Comparison of ENCODE assay signal across 8 cellular contexts in genomic region chr5:162209005-162209605, GRCh38.
DNase-seq lines count a peak whose midpoint lies in the region; ATAC-seq and TF ChIP-seq lines count a peak whose summit lies in the region.

No MANE protein-coding gene starts in this region.

- H3K27me3 ChIP-seq in HL-60 (ENCODE audit: insufficient read depth, poor library complexity, severe bottlenecking) (peaks cover 2% of the 10 kb centered on the region), SU-DHL-6 (ENCODE audit: low read length) (no peaks in the 10 kb centered on the region), iPS DF 6.9 (ENCODE audit: control insufficient read depth, insufficient read depth, low read length) (no peaks in the 10 kb centered on the region)

- intact Hi-C loops in activated CD4-positive, alpha-beta T cell treated with anti-CD3 and anti-CD28 coated beads, Interleukin-2, amount 10 ng/mL, durations not matched to agents 24 days and 14 days (cut with micrococcal nuclease): no loop called here
- intact Hi-C loops in activated T-helper 1 cell treated with anti-CD3 and anti-CD28 coated beads, Interleukin-12 subunit alpha, Interleukin-12 subunit beta, Interleukin-2, Interleukin-4 antibody, amounts not matched to agents 30 ng/mL and 10 ng/mL and 1 ng/mL, durations not matched to agents 14 hours and 24 hours and 36 hours (cut with micrococcal nuclease): loop anchor here (5.0 kb wide), 1 partner anchor 1138 kb away; no protein-coding TSS in a partner anchor

- no peak overlapping the region for H3K9ac ChIP-seq in SU-DHL-6 (ENCODE audit: low read length)

- no CpG with 5 or more reads among the region's 5 CpGs for WGBS in iPS DF 6.9 (ENCODE audit: insufficient coverage, insufficient read length)

- peak; percentile 97 for ATAC-seq in GM21619 (IDR thresholded peaks at IDR 0.05; ENCODE audit: unreplicated experiment)

- no peaks in the 10 kb centered on the region for H3K36me3 Mint-ChIP-seq in activated CD4-positive, alpha-beta T cell treated with anti-CD3 and anti-CD28 coated beads, Interleukin-2, amount 10 ng/mL, durations not matched to agents 24 days and 14 days (ENCODE audit: low read depth)
- no peaks in the 10 kb centered on the region for H3K36me3 Mint-ChIP-seq in type B pancreatic cell
- H3K36me3 Mint-ChIP-seq in activated T-helper 1 cell treated with anti-CD3 and anti-CD28 coated beads, Interleukin-12 subunit alpha, Interleukin-12 subunit beta, Interleukin-2, Interleukin-4 antibody, amounts not matched to agents 30 ng/mL and 10 ng/mL and 1 ng/mL, durations not matched to agents 14 hours and 24 hours and 36 hours (ENCODE audit: low read depth): no peaks in the 10 kb centered on the region

- no peaks in the 10 kb centered on the region for H3K36me3 ChIP-seq in SU-DHL-6 (ENCODE audit: low read length)
- no peaks in the 10 kb centered on the region for H3K36me3 ChIP-seq in iPS DF 6.9 (ENCODE audit: control insufficient read depth, insufficient read depth, low read length)

- no peaks in the 10 kb centered on the region for H3K79me2 ChIP-seq in SU-DHL-6 (ENCODE audit: insufficient read depth, low read length)

- H2AFZ ChIP-seq in SU-DHL-6 (ENCODE audit: low read depth, low read length, severe bottlenecking): no peak overlapping the region

- TF ChIP-seq CTCF in HL-60 (IDR thresholded peaks at IDR 0.05; ENCODE audit: insufficient read depth, low read length) (peak; percentile 18), SU-DHL-6 (IDR thresholded peaks at IDR 0.05; ENCODE audit: insufficient read depth, low read length, poor library complexity, severe bottlenecking) (peak; percentile 25), type B pancreatic cell (conservative IDR thresholded peaks at IDR 0.05) (peak; percentile 77)

- H3K27ac Mint-ChIP-seq in activated CD4-positive, alpha-beta T cell treated with anti-CD3 and anti-CD28 coated beads, Interleukin-2, amount 10 ng/mL, durations not matched to agents 24 days and 14 days: no peak overlapping the region
- H3K27ac Mint-ChIP-seq in type B pancreatic cell: no peak overlapping the region
- no peak overlapping the region for H3K27ac Mint-ChIP-seq in activated T-helper 1 cell treated with anti-CD3 and anti-CD28 coated beads, Interleukin-12 subunit alpha, Interleukin-12 subunit beta, Interleukin-2, Interleukin-4 antibody, amounts not matched to agents 30 ng/mL and 10 ng/mL and 1 ng/mL, durations not matched to agents 14 hours and 24 hours and 36 hours

- peak; percentile 58 for DNase-seq in activated CD4-positive, alpha-beta T cell treated with anti-CD3 and anti-CD28 coated beads, Interleukin-2, amount 10 ng/mL, durations not matched to agents 24 days and 14 days
- no peak for DNase-seq in activated CD4-positive, alpha-beta T cell treated with anti-CD3 and anti-CD28 coated beads for 1 hour
- DNase-seq in HL-60 (ENCODE audit: low read depth in 1 of 2, low spot score in 1 of 2) (peak; percentile 2 to 58), iPS DF 6.9 (ENCODE audit: low read depth, low spot score) (peak; percentile 67), type B pancreatic cell (ENCODE audit: extremely low spot score, unreplicated experiment) (no peak)
- no peak for DNase-seq in activated T-helper 1 cell treated with anti-CD3 and anti-CD28 coated beads, Interleukin-12 subunit alpha, Interleukin-12 subunit beta, Interleukin-2, Interleukin-4 antibody, amounts not matched to agents 30 ng/mL and 10 ng/mL and 1 ng/mL, durations not matched to agents 14 hours and 24 hours and 36 hours (ENCODE audit: low spot score)

- no peaks in the 10 kb centered on the region for H3K9me3 Mint-ChIP-seq in activated CD4-positive, alpha-beta T cell treated with anti-CD3 and anti-CD28 coated beads, Interleukin-2, amount 10 ng/mL, durations not matched to agents 24 days and 14 days
- no peaks in the 10 kb centered on the region for H3K9me3 Mint-ChIP-seq in type B pancreatic cell
- H3K9me3 Mint-ChIP-seq in activated T-helper 1 cell treated with anti-CD3 and anti-CD28 coated beads, Interleukin-12 subunit alpha, Interleukin-12 subunit beta, Interleukin-2, Interleukin-4 antibody, amounts not matched to agents 30 ng/mL and 10 ng/mL and 1 ng/mL, durations not matched to agents 14 hours and 24 hours and 36 hours: no peaks in the 10 kb centered on the region

- H3F3A ChIP-seq in SU-DHL-6 (ENCODE audit: insufficient read depth): no peaks in the 10 kb centered on the region

- H3K4me3 Mint-ChIP-seq in activated CD4-positive, alpha-beta T cell treated with anti-CD3 and anti-CD28 coated beads, Interleukin-2, amount 10 ng/mL, durations not matched to agents 24 days and 14 days: no peak overlapping the region
- H3K4me3 Mint-ChIP-seq in type B pancreatic cell: no peak overlapping the region
- H3K4me3 Mint-ChIP-seq in activated T-helper 1 cell treated with anti-CD3 and anti-CD28 coated beads, Interleukin-12 subunit alpha, Interleukin-12 subunit beta, Interleukin-2, Interleukin-4 antibody, amounts not matched to agents 30 ng/mL and 10 ng/mL and 1 ng/mL, durations not matched to agents 14 hours and 24 hours and 36 hours: no peak overlapping the region

- no peak overlapping the region for H3K4me2 ChIP-seq in SU-DHL-6 (ENCODE audit: low read depth, low read length, poor library complexity, severe bottlenecking)

- no peaks in the 10 kb centered on the region for H4K20me1 ChIP-seq in SU-DHL-6 (ENCODE audit: low read depth, low read length)

- no peaks in the 10 kb centered on the region for H3K9me3 ChIP-seq in SU-DHL-6 (ENCODE audit: insufficient read depth, low read length)
- no peaks in the 10 kb centered on the region for H3K9me3 ChIP-seq in iPS DF 6.9 (ENCODE audit: control insufficient read depth, insufficient read depth, low read length)

- no peak overlapping the region for H3K4me3 ChIP-seq in HL-60 (replicated peaks; ENCODE audit: insufficient read depth, low read length)
- H3K4me3 ChIP-seq in SU-DHL-6 (ENCODE audit: insufficient read depth, low read length, poor library complexity, severe bottlenecking): no peak overlapping the region
- H3K4me3 ChIP-seq in iPS DF 6.9 (ENCODE audit: low read length): no peak overlapping the region

- H3K4me1 Mint-ChIP-seq in activated CD4-positive, alpha-beta T cell treated with anti-CD3 and anti-CD28 coated beads, Interleukin-2, amount 10 ng/mL, durations not matched to agents 24 days and 14 days: no peaks in the 10 kb centered on the region
- no peaks in the 10 kb centered on the region for H3K4me1 Mint-ChIP-seq in type B pancreatic cell (ENCODE audit: unreplicated experiment)
- H3K4me1 Mint-ChIP-seq in activated T-helper 1 cell treated with anti-CD3 and anti-CD28 coated beads, Interleukin-12 subunit alpha, Interleukin-12 subunit beta, Interleukin-2, Interleukin-4 antibody, amounts not matched to agents 30 ng/mL and 10 ng/mL and 1 ng/mL, durations not matched to agents 14 hours and 24 hours and 36 hours (ENCODE audit: low read depth): no peaks in the 10 kb centered on the region

- H3K4me1 ChIP-seq in iPS DF 6.9 (ENCODE audit: control insufficient read depth, insufficient read depth, low read length): no peaks in the 10 kb centered on the region

- H3K9me2 ChIP-seq in SU-DHL-6 (replicated peaks; ENCODE audit: insufficient read depth, low read length): no peaks in the 10 kb centered on the region

- H3K27ac ChIP-seq in HL-60 (replicated peaks): no peak overlapping the region
- H3K27ac ChIP-seq in SU-DHL-6 (ENCODE audit: low read depth, low read length): no peak overlapping the region
- H3K27ac ChIP-seq in iPS DF 6.9 (ENCODE audit: low read length): no peak overlapping the region

- no peaks in the 10 kb centered on the region for H3K27me3 Mint-ChIP-seq in activated CD4-positive, alpha-beta T cell treated with anti-CD3 and anti-CD28 coated beads, Interleukin-2, amount 10 ng/mL, durations not matched to agents 24 days and 14 days
- peaks cover 3% of the 10 kb centered on the region for H3K27me3 Mint-ChIP-seq in type B pancreatic cell
- no peaks in the 10 kb centered on the region for H3K27me3 Mint-ChIP-seq in activated T-helper 1 cell treated with anti-CD3 and anti-CD28 coated beads, Interleukin-12 subunit alpha, Interleukin-12 subunit beta, Interleukin-2, Interleukin-4 antibody, amounts not matched to agents 30 ng/mL and 10 ng/mL and 1 ng/mL, durations not matched to agents 14 hours and 24 hours and 36 hours (ENCODE audit: insufficient read depth)

Comparison
In these comparisons a context has a peak if more than half of its experiments do, and no peak if none do; other contexts are left out.
1. DNase-seq: peak in activated CD4-positive, alpha-beta T cell treated with anti-CD3 and anti-CD28 coated beads, Interleukin-2, amount 10 ng/mL, durations not matched to agents 24 days and 14 days (single experiment), HL-60 (2 of 2) and iPS DF 6.9 (single experiment); none in activated CD4-positive, alpha-beta T cell treated with anti-CD3 and anti-CD28 coated beads for 1 hour (single experiment), type B pancreatic cell (single experiment) and activated T-helper 1 cell treated with anti-CD3 and anti-CD28 coated beads, Interleukin-12 subunit alpha, Interleukin-12 subunit beta, Interleukin-2, Interleukin-4 antibody, amounts not matched to agents 30 ng/mL and 10 ng/mL and 1 ng/mL, durations not matched to agents 14 hours and 24 hours and 36 hours (single experiment).
2. CTCF ChIP-seq: peak in every context shown above with its lines; median percentile 77 in type B pancreatic cell; 25 in SU-DHL-6; 18 in HL-60.